In genomic region chr6:31497595-31498476, GRCh38 we compare ENCODE assay signal across 8 cellular contexts. TPM values are rescaled to one million over a fixed set of nuclear protein-coding genes. Genes with fewer than 3 reads are reported as not detected.
DNase-seq lines count a peak whose midpoint lies in the region; ATAC-seq and TF ChIP-seq lines count a peak whose summit lies in the region.

TSS of gene MICB (plus strand) at chr6:31498145. CDS start at chr6:31498194, 49 bp downstream.

- peaks cover 7% of the 10 kb centered on the region for H3K36me3 Mint-ChIP-seq in activated B cell treated with CpG ODN at 0.5 μM for 24 hours (ENCODE audit: low read depth)

- intact Hi-C loops in activated B cell treated with CpG ODN at 0.5 μM for 24 hours (cut with micrococcal nuclease), result loop anchor here (1.0 to 10.0 kb wide), 3 partner anchors 36 to 237 kb away; partner anchors contain the start of gene CLIC1

- TF ChIP-seq POLR2A in NB4 (IDR thresholded peaks at IDR 0.05; ENCODE audit: extremely low read depth, insufficient read length), result peak; percentile 29

- DNase-seq in DMS53 (lab: John Stamatoyannopoulos, UW), result peak; percentile 96
- DNase-seq in NB4 (ENCODE audit: low read depth), result peak; percentile 91
- peak; percentile 71 for DNase-seq in activated B cell treated with CpG ODN at 0.5 μM for 24 hours
- peak; percentile 77 to 82 for DNase-seq in cardiac fibroblast (ENCODE audit: low read depth in 2 of 2)
- DNase-seq in inferior parietal cortex (ENCODE audit: extremely low spot score), result peak; percentile 59
- DNase-seq in stimulated activated CD4-positive, alpha-beta T cell treated with anti-CD3 and anti-CD28 coated beads, Interleukin-15, amount 100 ng/mL, for 1 hour (ENCODE audit: low read depth in 1 of 2, low spot score in 1 of 2), result peak; percentile 61 to 77

- TF ChIP-seq CTCF in NB4 (IDR thresholded peaks at IDR 0.05; ENCODE audit: low read depth, low read length) (no peak), activated B cell treated with CpG ODN at 0.5 μM for 24 hours (IDR thresholded peaks at IDR 0.05) (no peak), cardiac fibroblast (IDR thresholded peaks at IDR 0.05; ENCODE audit: low read depth, low read length) (no peak)

- peaks cover 75% of the 10 kb centered on the region for H3K4me1 Mint-ChIP-seq in activated B cell treated with CpG ODN at 0.5 μM for 24 hours

- H3K9me3 Mint-ChIP-seq in activated B cell treated with CpG ODN at 0.5 μM for 24 hours, result no peaks in the 10 kb centered on the region

- CTCF ChIA-PET in activated B cell treated with CpG ODN at 0.5 μM for 24 hours (lab: Charles Lee), result interaction anchor here (1.1 kb wide), 1 partner anchor 43 kb away, joined by 4 read pairs; no protein-coding TSS in a partner anchor

- H3K27me3 Mint-ChIP-seq in activated B cell treated with CpG ODN at 0.5 μM for 24 hours, result no peaks in the 10 kb centered on the region

- ATAC-seq in GM21825 (IDR thresholded peaks at IDR 0.05; ENCODE audit: unreplicated experiment) (peak; percentile 47), activated B cell treated with CpG ODN at 0.5 μM for 24 hours (ENCODE audit: low read depth) (peak; percentile 77), GM18858 (IDR thresholded peaks at IDR 0.05; ENCODE audit: unreplicated experiment) (no peak)

- H3K27ac Mint-ChIP-seq in activated B cell treated with CpG ODN at 0.5 μM for 24 hours, result peak within 1 kb of the TSS; percentile 89

- peak within 1 kb of the TSS; percentile 65 for H3K4me3 ChIP-seq in NB4 (ENCODE audit: low read depth, low read length)
- H3K4me3 ChIP-seq in cardiac fibroblast (replicated peaks in 1 of 2; ENCODE audit: low read depth in 2 of 2, low read length in 2 of 2), result peak within 1 kb of the TSS; percentile 63 to 69

- peak within 1 kb of the TSS; percentile 88 for H3K4me3 Mint-ChIP-seq in activated B cell treated with CpG ODN at 0.5 μM for 24 hours

- POLR2A ChIA-PET in activated B cell treated with CpG ODN at 0.5 μM for 24 hours (lab: Charles Lee), result interaction anchor here (0.6 to 2.8 kb wide), 17 partner anchors 8 to 339 kb away, joined by 3 to 41 read pairs (median 4); partner anchors contain the start of genes BAG6, DDX39B, LTB and MICA

RNA-seq across cellular contexts. Expression of gene MICB, which starts in this region (rescaled TPM):
- total RNA-seq in activated B cell treated with CpG ODN at 0.5 μM for 24 hours, result 17.2 and 17.6 TPM in 2 replicates
